In genomic region chr13:39779337-39780270, GRCh38 we compare ENCODE assay signal across 11 cellular contexts.
DNase-seq lines count a peak whose midpoint lies in the region; ATAC-seq and TF ChIP-seq lines count a peak whose summit lies in the region.
"Had no signal": no experiment of that assay in that cellular context is flagged by ENCODE, and none has a peak within 500 bp of the region (broad histone marks: within the 10 kb centered on the region; RNA-seq: fewer than 3 reads in every experiment).

No MANE protein-coding gene starts in this region.

- no peak for TF ChIP-seq CTCF in PC-3 (conservative IDR thresholded peaks at IDR 0.05; ENCODE audit: low read depth, low read length)
- TF ChIP-seq CTCF in BE2C (IDR thresholded peaks at IDR 0.05; ENCODE audit: low read depth, low read length) = no peak

- peak in 3 of 5 donors; percentile 31 to 66 (median 63) for DNase-seq in CD8-positive, alpha-beta memory T cell
- peak; percentile 39 for DNase-seq in PC-3
- DNase-seq in activated T-helper 1 cell treated with anti-CD3 and anti-CD28 coated beads, Interleukin-2, amount 50 U/mL, for 16 hours (ENCODE audit: low read depth in 1 of 2, low spot score in 1 of 2) = peak; percentile 9 to 14
- peak; percentile 6 for DNase-seq in foreskin melanocyte
- DNase-seq in BE2C = no peak

- CTCF ChIA-PET in CD8-positive, alpha-beta memory T cell (lab: Charles Lee) = interaction anchor here (1.3 to 1.9 kb wide), 4 partner anchors 10 to 903 kb away, joined by 3 to 9 read pairs (median 4); no protein-coding TSS in a partner anchor
- CTCF ChIA-PET in PC-3 (lab: Charles Lee) = no interaction called here

- H3K27ac ChIP-seq in CD8-positive, alpha-beta memory T cell (ENCODE audit: low read depth, low read length) = no peak overlapping the region
- H3K27ac ChIP-seq in PC-3 (ENCODE audit: low read length) = no peak overlapping the region
- H3K27ac ChIP-seq: neural progenitor cell had no signal

- intact Hi-C loops in PC-3 (cut with micrococcal nuclease) = loop anchor here (5.0 kb wide), 2 partner anchors 163 to 903 kb away; no protein-coding TSS in a partner anchor

- no peak overlapping the region for H3K4me2 ChIP-seq in PC-3 (ENCODE audit: low read length)
- H3K4me2 ChIP-seq: neural progenitor cell had no signal

- ATAC-seq in PC-3 (no peak), HG03378 (IDR thresholded peaks at IDR 0.05; ENCODE audit: unreplicated experiment) (no peak), GM19324 (IDR thresholded peaks at IDR 0.05; ENCODE audit: low FRiP score, unreplicated experiment) (no peak), GM21723 (IDR thresholded peaks at IDR 0.05; ENCODE audit: unreplicated experiment) (no peak)
- ATAC-seq: activated CD4-positive, CD25-positive, alpha-beta regulatory T cell treated with anti-CD3 and anti-CD28 coated beads, Interleukin-2, amount 50 U/mL, for 24 hours had no signal

- no peaks in the 10 kb centered on the region for H3K36me3 ChIP-seq in CD8-positive, alpha-beta memory T cell (ENCODE audit: insufficient read depth, low read length)
- no peaks in the 10 kb centered on the region for H3K36me3 ChIP-seq in PC-3 (ENCODE audit: low read depth, low read length)
- H3K36me3 ChIP-seq in BE2C = no peaks in the 10 kb centered on the region
- H3K36me3 ChIP-seq: neural progenitor cell had no signal

- no peaks in the 10 kb centered on the region for H3K9me3 Mint-ChIP-seq in CD8-positive, alpha-beta memory T cell
- H3K9me3 Mint-ChIP-seq: dendritic cell treated with granulocyte-macrophage colony-stimulating factor and Interleukin-4, amounts not matched to agents 40 ng/mL and 50 ng/mL, for 4 days; neural progenitor cell had no signal

- BruUV-seq in PC-3 (replicated peaks; lab: Mats Ljungman, UMichigan) = no TSS peak

- peak overlapping the region; percentile 15 to 77 (median 44) for H3K27ac Mint-ChIP-seq in CD8-positive, alpha-beta memory T cell
- H3K27ac Mint-ChIP-seq: dendritic cell treated with granulocyte-macrophage colony-stimulating factor and Interleukin-4, amounts not matched to agents 40 ng/mL and 50 ng/mL, for 4 days; neural progenitor cell had no signal

- H3F3A ChIP-seq in PC-3 (ENCODE audit: low read length, unreplicated experiment) = no peaks in the 10 kb centered on the region

- H3K9ac ChIP-seq in PC-3 (ENCODE audit: low read length) = no peak overlapping the region
- H3K9ac ChIP-seq: neural progenitor cell had no signal

- no peaks in the 10 kb centered on the region for H3K9me3 ChIP-seq in CD8-positive, alpha-beta memory T cell (ENCODE audit: low read length)
- H3K9me3 ChIP-seq in PC-3 (ENCODE audit: low read length) (no peaks in the 10 kb centered on the region), BE2C (0 out of 2 replicates have a peak, but pooled peaks cover 3% of the 10 kb centered on the region)

- H2AFZ ChIP-seq in PC-3 (ENCODE audit: low read length) = no peak overlapping the region
- H2AFZ ChIP-seq: neural progenitor cell had no signal

- no peaks in the 10 kb centered on the region for H3K27me3 ChIP-seq in CD8-positive, alpha-beta memory T cell (ENCODE audit: insufficient read depth, low read length, poor library complexity, severe bottlenecking)
- H3K27me3 ChIP-seq in PC-3 (ENCODE audit: low read length) (no peaks in the 10 kb centered on the region), BE2C (no peaks in the 10 kb centered on the region)
- H3K27me3 ChIP-seq: neural progenitor cell had no signal

- peaks cover 22% of the 10 kb centered on the region for H3K4me1 ChIP-seq in CD8-positive, alpha-beta memory T cell (ENCODE audit: insufficient read depth, low read length)
- H3K4me1 ChIP-seq in PC-3 (ENCODE audit: insufficient read depth, low read length) (peaks cover 26% of the 10 kb centered on the region), BE2C (no peaks in the 10 kb centered on the region)
- H3K4me1 ChIP-seq: neural progenitor cell had no signal

- POLR2A ChIA-PET in CD8-positive, alpha-beta memory T cell (lab: Charles Lee) = no interaction called here
- POLR2A ChIA-PET in PC-3 (lab: Charles Lee; ENCODE audit: unreplicated experiment) = no interaction called here

- H3K4me3 ChIP-seq in CD8-positive, alpha-beta memory T cell (ENCODE audit: low read length) = no peak overlapping the region
- H3K4me3 ChIP-seq in PC-3 (ENCODE audit: low read length) = no peak overlapping the region
- H3K4me3 ChIP-seq in BE2C (ENCODE audit: low read depth, low read length) = no peak overlapping the region
- H3K4me3 ChIP-seq: neural progenitor cell had no signal

- H3K4me3 Mint-ChIP-seq in CD8-positive, alpha-beta memory T cell = peak overlapping the region in 5 of 7 donors; percentile 3 to 54 (median 15)
- H3K4me3 Mint-ChIP-seq: dendritic cell treated with granulocyte-macrophage colony-stimulating factor and Interleukin-4, amounts not matched to agents 40 ng/mL and 50 ng/mL, for 4 days; neural progenitor cell had no signal

- H3K79me2 ChIP-seq in PC-3 (ENCODE audit: low read length) = no peaks in the 10 kb centered on the region

- H3K4me1 Mint-ChIP-seq in CD8-positive, alpha-beta memory T cell = peaks cover 16 to 34% (median 32%) of the 10 kb centered on the region in 3 donors

- no peaks in the 10 kb centered on the region for H3K36me3 Mint-ChIP-seq in CD8-positive, alpha-beta memory T cell
- H3K36me3 Mint-ChIP-seq: neural progenitor cell had no signal

- no peaks in the 10 kb centered on the region for H3K9me2 ChIP-seq in PC-3 (replicated peaks; ENCODE audit: low read length)

- no peaks in the 10 kb centered on the region for H4K20me1 ChIP-seq in PC-3 (ENCODE audit: low read length)

- H3K27me3 Mint-ChIP-seq in CD8-positive, alpha-beta memory T cell = peaks cover 0 to 2% of the 10 kb centered on the region in 2 donors
- H3K27me3 Mint-ChIP-seq: dendritic cell treated with granulocyte-macrophage colony-stimulating factor and Interleukin-4, amounts not matched to agents 40 ng/mL and 50 ng/mL, for 4 days had no signal
